Comparison of ENCODE assay signal across 8 cellular contexts in the genomic region with DNA sequence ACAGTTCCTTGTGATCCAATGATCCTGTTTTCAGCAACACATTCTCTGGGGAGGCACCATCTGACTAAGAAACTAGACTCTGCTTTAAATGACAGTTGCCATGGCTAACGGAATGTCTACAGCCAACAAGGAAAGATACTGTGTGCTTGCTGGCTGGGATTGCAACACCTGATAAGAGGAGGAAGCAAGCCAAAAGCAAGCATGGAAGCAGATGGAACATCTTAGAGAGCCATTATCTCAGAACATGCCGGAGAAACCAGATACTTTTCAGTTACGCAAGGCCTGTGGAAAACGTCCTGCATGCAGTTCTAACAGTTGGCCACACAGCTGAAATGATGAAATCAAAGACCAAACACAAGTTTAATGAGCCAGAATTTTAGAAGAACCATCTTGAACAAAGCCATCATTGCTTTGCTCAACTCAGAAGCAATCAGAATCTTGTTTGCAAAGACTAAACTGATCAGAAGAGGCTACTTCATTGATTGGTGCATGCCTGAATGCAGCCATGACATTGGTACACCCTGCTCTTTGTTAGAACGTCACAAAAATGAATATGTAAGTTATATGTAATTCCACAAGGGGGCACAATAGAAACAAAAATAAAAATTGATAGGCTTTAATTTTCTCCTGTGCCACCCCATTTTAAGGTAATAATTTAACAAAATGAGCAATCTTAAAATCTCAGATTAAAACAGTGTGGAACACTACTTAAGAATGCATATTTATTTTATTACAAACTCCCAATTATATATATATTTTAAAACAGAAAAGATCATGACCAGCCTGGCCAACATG. TPM values are rescaled to one million over a fixed set of nuclear protein-coding genes. Genes with fewer than 3 reads are reported as not detected.
DNase-seq lines count a peak whose midpoint lies in the region; ATAC-seq and TF ChIP-seq lines count a peak whose summit lies in the region.

No MANE protein-coding gene starts in this region.

- no peaks in the 10 kb centered on the region for H3K27me3 ChIP-seq in CD8-positive, alpha-beta memory T cell (ENCODE audit: insufficient read depth, low read length, poor library complexity, severe bottlenecking)

- TF ChIP-seq CTCF in glutamatergic neuron (IDR thresholded peaks at IDR 0.05; ENCODE audit: partially characterized antibody, unreplicated experiment) = peak; percentile 82

- CTCF ChIA-PET in CD8-positive, alpha-beta memory T cell (lab: Charles Lee) = interaction anchor here (0.6 to 4.0 kb wide), 7 partner anchors 8 to 152 kb away, joined by 3 to 27 read pairs (median 4); no protein-coding TSS in a partner anchor

- no peaks in the 10 kb centered on the region for H3K9me3 Mint-ChIP-seq in CD8-positive, alpha-beta memory T cell
- H3K9me3 Mint-ChIP-seq in activated naive CD4-positive, alpha-beta T cell treated with anti-CD3 and anti-CD28 coated beads, Interleukin-2, amount 50 U/mL, for 72 hours = no peaks in the 10 kb centered on the region
- no peaks in the 10 kb centered on the region for H3K9me3 Mint-ChIP-seq in glutamatergic neuron (ENCODE audit: unreplicated experiment)

- no peak overlapping the region for H3K27ac Mint-ChIP-seq in CD8-positive, alpha-beta memory T cell
- no peak overlapping the region for H3K27ac Mint-ChIP-seq in activated naive CD4-positive, alpha-beta T cell treated with anti-CD3 and anti-CD28 coated beads, Interleukin-2, amount 50 U/mL, for 72 hours
- peak overlapping the region; percentile 91 for H3K27ac Mint-ChIP-seq in glutamatergic neuron (ENCODE audit: unreplicated experiment)

- H3K4me3 Mint-ChIP-seq in CD8-positive, alpha-beta memory T cell = no peak overlapping the region
- peak overlapping the region; percentile 71 for H3K4me3 Mint-ChIP-seq in glutamatergic neuron (ENCODE audit: unreplicated experiment)

- peaks cover 4 to 13% of the 10 kb centered on the region in 2 donors for H3K27me3 Mint-ChIP-seq in CD8-positive, alpha-beta memory T cell
- no peaks in the 10 kb centered on the region for H3K27me3 Mint-ChIP-seq in glutamatergic neuron (ENCODE audit: unreplicated experiment)

- POLR2A ChIA-PET in CD8-positive, alpha-beta memory T cell (lab: Charles Lee) = no interaction called here

- peaks cover 0 to 4% (median 0%) of the 10 kb centered on the region in 3 donors for H3K4me1 Mint-ChIP-seq in CD8-positive, alpha-beta memory T cell
- H3K4me1 Mint-ChIP-seq in glutamatergic neuron (ENCODE audit: low read depth, unreplicated experiment) = peaks cover 12% of the 10 kb centered on the region

- peak in 3 of 5 donors; percentile 46 to 58 (median 50) for DNase-seq in CD8-positive, alpha-beta memory T cell
- DNase-seq in NCI-H446 (lab: John Stamatoyannopoulos, UW) = peak; percentile 14 to 64
- no peak for DNase-seq in activated naive CD4-positive, alpha-beta T cell treated with anti-CD3 and anti-CD28 coated beads, Interleukin-2, amount 50 U/mL, for 72 hours (ENCODE audit: low spot score in 2 of 2)
- no peak for DNase-seq in glutamatergic neuron
- peak; percentile 84 for DNase-seq in pons (ENCODE audit: low spot score)
- no peak for DNase-seq in NK-92 treated with Interleukin-12 subunit alpha and Interleukin-12 subunit beta, amount 100 ng/mL, for 24 hours (lab: John Stamatoyannopoulos, UW)

- no peak overlapping the region for H3K27ac ChIP-seq in CD8-positive, alpha-beta memory T cell (ENCODE audit: low read depth, low read length)

- no peaks in the 10 kb centered on the region for H3K36me3 ChIP-seq in CD8-positive, alpha-beta memory T cell (ENCODE audit: insufficient read depth, low read length)

- no peaks in the 10 kb centered on the region for H3K4me1 ChIP-seq in CD8-positive, alpha-beta memory T cell (ENCODE audit: insufficient read depth, low read length)

- no peaks in the 10 kb centered on the region for H3K36me3 Mint-ChIP-seq in CD8-positive, alpha-beta memory T cell
- no peaks in the 10 kb centered on the region for H3K36me3 Mint-ChIP-seq in activated naive CD4-positive, alpha-beta T cell treated with anti-CD3 and anti-CD28 coated beads, Interleukin-2, amount 50 U/mL, for 72 hours
- no peaks in the 10 kb centered on the region for H3K36me3 Mint-ChIP-seq in glutamatergic neuron (ENCODE audit: unreplicated experiment)

- ATAC-seq in GM18517 (IDR thresholded peaks at IDR 0.05; ENCODE audit: unreplicated experiment) (peak; percentile 82), HG02981 (IDR thresholded peaks at IDR 0.05; ENCODE audit: unreplicated experiment) (peak; percentile 92)
- peak; percentile 85 to 99 for ATAC-seq in activated naive CD4-positive, alpha-beta T cell treated with anti-CD3 and anti-CD28 coated beads, Interleukin-2, amount 50 U/mL, for 72 hours

- no peaks in the 10 kb centered on the region for H3K9me3 ChIP-seq in CD8-positive, alpha-beta memory T cell (ENCODE audit: low read length)

- no peak overlapping the region for H3K4me3 ChIP-seq in CD8-positive, alpha-beta memory T cell (ENCODE audit: low read length)

RNA-seq across cellular contexts. Expression of gene GXYLT2, which starts 50.8 kb away (rescaled TPM):
- not detected for total RNA-seq in CD8-positive, alpha-beta memory T cell
- polyA plus RNA-seq in CD8-positive, alpha-beta memory T cell = not detected
- under 1 TPM in 1 of 2 donors, not detected in 1; 0.08 TPM for total RNA-seq in activated naive CD4-positive, alpha-beta T cell treated with anti-CD3 and anti-CD28 coated beads, Interleukin-2, amount 50 U/mL, for 72 hours
- total RNA-seq in glutamatergic neuron (ENCODE audit: unreplicated experiment) = 10.9 TPM

RNA-seq across cellular contexts. Expression of gene PPP4R2, which starts 57.9 kb away (rescaled TPM):
- total RNA-seq in CD8-positive, alpha-beta memory T cell = 100 to 1,000 TPM; 115 to 122 TPM
- polyA plus RNA-seq in CD8-positive, alpha-beta memory T cell = 45.8 TPM
- 10 to 100 TPM; 69.4 to 85.7 TPM for total RNA-seq in activated naive CD4-positive, alpha-beta T cell treated with anti-CD3 and anti-CD28 coated beads, Interleukin-2, amount 50 U/mL, for 72 hours
- 77.9 TPM for total RNA-seq in glutamatergic neuron (ENCODE audit: unreplicated experiment)

Comparison
In these comparisons a context has a peak if more than half of its experiments do, and no peak if none do; other contexts are left out.
1. DNase-seq: peak in CD8-positive, alpha-beta memory T cell (3 of 5), NCI-H446 (2 of 2) and pons (single experiment); none in activated naive CD4-positive, alpha-beta T cell treated with anti-CD3 and anti-CD28 coated beads, Interleukin-2, amount 50 U/mL, for 72 hours (0 of 2), glutamatergic neuron (single experiment) and NK-92 treated with Interleukin-12 subunit alpha and Interleukin-12 subunit beta, amount 100 ng/mL, for 24 hours (single experiment).
2. RNA of gene GXYLT2, which starts 50.8 kb away (total RNA-seq): 10.9 TPM in glutamatergic neuron (single experiment); 0.08 TPM in activated naive CD4-positive, alpha-beta T cell treated with anti-CD3 and anti-CD28 coated beads, Interleukin-2, amount 50 U/mL, for 72 hours and not detected in CD8-positive, alpha-beta memory T cell; every median in the first group is over 10 times any median in the second.
3. Peak in every context shown above with its lines, with median percentiles within 50 percentile points of each other: ATAC-seq.